ENCODE assay signal across 19 cellular contexts in genomic region chr5:151345808-151346478, GRCh38. TPM values are rescaled to one million over a fixed set of nuclear protein-coding genes. Genes with fewer than 3 reads are reported as not detected.
DNase-seq lines count a peak whose midpoint lies in the region; ATAC-seq and TF ChIP-seq lines count a peak whose summit lies in the region.
"Had no signal": no experiment of that assay in that cellular context is flagged by ENCODE, and none has a peak within 500 bp of the region (broad histone marks: within the 10 kb centered on the region; RNA-seq: fewer than 3 reads in every experiment).

No MANE protein-coding gene starts in this region.

- TF ChIP-seq CTCF in epithelial cell of proximal tubule (conservative IDR thresholded peaks at IDR 0.05; ENCODE audit: low read depth, low read length), result no peak

- no peak overlapping the region for H2BK120ac ChIP-seq in neuronal stem cell (ENCODE audit: low read depth, low read length)

- no peaks in the 10 kb centered on the region for H3K79me1 ChIP-seq in neuronal stem cell (ENCODE audit: low read depth, low read length)

- H3K27me3 ChIP-seq in neuronal stem cell (ENCODE audit: control insufficient read depth in 3 of 3, insufficient read depth in 3 of 3, low read depth in 1 of 3, low read length in 3 of 3), result peaks cover 0 to 47% (median 0%) of the 10 kb centered on the region in 3 experiments

- no peak overlapping the region for H2BK12ac ChIP-seq in neuronal stem cell (ENCODE audit: low read length)

- H3K4me3 ChIP-seq in epithelial cell of proximal tubule (ENCODE audit: low read depth, low read length), result peak overlapping the region; percentile 23
- H3K4me3 ChIP-seq in neuronal stem cell (ENCODE audit: low read length in 2 of 2), result no peak overlapping the region
- H3K4me3 ChIP-seq: mucosa of descending colon had no signal

- no peak overlapping the region for H4K91ac ChIP-seq in neuronal stem cell (ENCODE audit: low read depth, low read length, poor library complexity)

- no peak overlapping the region for H3K4ac ChIP-seq in neuronal stem cell (ENCODE audit: low read length)

- peaks cover 0 to 15% of the 10 kb centered on the region in 2 donors for H3K4me1 ChIP-seq in neuronal stem cell (ENCODE audit: control insufficient read depth in 2 of 2, insufficient read depth in 1 of 2, low read depth in 1 of 2, low read length in 2 of 2)

- H3K14ac ChIP-seq in neuronal stem cell (ENCODE audit: low read length), result no peak overlapping the region

- no CpG with 5 or more reads among the region's 8 CpGs for WGBS in neuronal stem cell (ENCODE audit: extremely low coverage in 2 of 2, insufficient read length in 2 of 2, insufficient replicate concordance in 1 of 2), 2 donors

- no peak overlapping the region for H2BK15ac ChIP-seq in neuronal stem cell (ENCODE audit: low read length)

- H4K8ac ChIP-seq in neuronal stem cell (ENCODE audit: low read depth, low read length), result no peak overlapping the region

- H3K23ac ChIP-seq in neuronal stem cell (ENCODE audit: low read depth, low read length, poor library complexity), result no peak overlapping the region

- H3K4me2 ChIP-seq in neuronal stem cell (ENCODE audit: insufficient read depth, low read length, poor library complexity, severe bottlenecking), result no peak overlapping the region

- DNase-seq in Daoy (ENCODE audit: low read depth) (peak; percentile 41), LHCN-M2 (ENCODE audit: low read depth) (peak; percentile 31), epithelial cell of proximal tubule (ENCODE audit: low read depth) (peak; percentile 57), neuronal stem cell (ENCODE audit: low spot score) (no peak), amygdala (lab: John Stamatoyannopoulos, UW) (no peak)
- DNase-seq in stimulated activated CD4-positive, alpha-beta T cell treated with anti-CD3 and anti-CD28 coated beads, Interleukin-1b, Interleukin-23, amount 100 ng/mL, for 48 hours, result no peak
- DNase-seq: activated naive CD4-positive, alpha-beta T cell treated with anti-CD3 and anti-CD28 coated beads, Interleukin-2, amount 50 U/mL, for 16 hours; GOT3; mucosa of descending colon; NCI-H2107; NCI-H82; stimulated activated CD4-positive, alpha-beta T cell treated with anti-CD3 and anti-CD28 coated beads, Interleukin-2, amount 100 ng/mL, for 24 hours had no signal

- peak overlapping the region; percentile 49 for H3K18ac ChIP-seq in neuronal stem cell (ENCODE audit: low read length)

- no peak overlapping the region for H2AFZ ChIP-seq in neuronal stem cell (ENCODE audit: low read length)

- H3K9me3 ChIP-seq in neuronal stem cell (replicated peaks in 1 of 2; ENCODE audit: control insufficient read depth in 2 of 2, insufficient read depth in 1 of 2, low read depth in 1 of 2, low read length in 2 of 2), result no peaks in the 10 kb centered on the region
- H3K9me3 ChIP-seq: mucosa of descending colon had no signal

- no peak overlapping the region for H3K27ac ChIP-seq in neuronal stem cell (replicated peaks; ENCODE audit: low read length)

- H3K36me3 ChIP-seq in neuronal stem cell (replicated peaks in 1 of 2; ENCODE audit: control insufficient read depth in 2 of 2, insufficient read depth in 2 of 2, low read length in 2 of 2), result no peaks in the 10 kb centered on the region

- no peak overlapping the region for H3K9ac ChIP-seq in neuronal stem cell (ENCODE audit: low read depth, low read length, poor library complexity)

- no peak for ATAC-seq in GM19035 (IDR thresholded peaks at IDR 0.05; ENCODE audit: unreplicated experiment)
- ATAC-seq in GM21390 (IDR thresholded peaks at IDR 0.05; ENCODE audit: unreplicated experiment), result no peak
- ATAC-seq: esophagus mucosa, mucosa of descending colon had no signal

- H2BK5ac ChIP-seq in neuronal stem cell (ENCODE audit: low read length), result no peak overlapping the region

- no peak overlapping the region for H2AK5ac ChIP-seq in neuronal stem cell (ENCODE audit: low read depth, low read length)

RNA-seq across cellular contexts. Expression of gene SLC36A2, which starts 1.4 kb away (rescaled TPM):
- total RNA-seq in Daoy (2014; rRNA removed; shearing (Covaris generic)), result not detected in 2 replicates
- not detected in 2 replicates for total RNA-seq in LHCN-M2 (2014; rRNA removed)
- not detected for polyA plus RNA-seq in LHCN-M2 (2012)
- total RNA-seq in epithelial cell of proximal tubule, result not detected in 2 replicates
- polyA plus RNA-seq in neuronal stem cell (2013, experiment 1 of 2), result not detected
- not detected for polyA plus RNA-seq in neuronal stem cell (2013, experiment 2 of 2)
- total RNA-seq: esophagus mucosa, mucosa of descending colon, posterior vena cava, urinary bladder, WTC11 had no signal
- polyA plus RNA-seq: BJ had no signal

RNA-seq across cellular contexts. Expression of gene SLC36A3, which starts 42.4 kb away (rescaled TPM):
- total RNA-seq in Daoy (2014; rRNA removed; shearing (Covaris generic)), result not detected in 2 replicates
- total RNA-seq in LHCN-M2 (2014; rRNA removed) (not detected in 2 replicates), epithelial cell of proximal tubule (not detected in 2 replicates)
- polyA plus RNA-seq in LHCN-M2 (2012), result not detected
- polyA plus RNA-seq in neuronal stem cell (2013, experiment 1 of 2), result not detected
- not detected for polyA plus RNA-seq in neuronal stem cell (2013, experiment 2 of 2)
- total RNA-seq: esophagus mucosa, mucosa of descending colon, posterior vena cava, urinary bladder, WTC11 had no signal
- polyA plus RNA-seq: BJ, urinary bladder had no signal

Comparison
In these comparisons a context has a peak if more than half of its experiments do, and no peak if none do; other contexts are left out.
1. DNase-seq: peak in Daoy (single experiment), LHCN-M2 (single experiment) and epithelial cell of proximal tubule (single experiment); none in neuronal stem cell (single experiment), amygdala (0 of 56) and stimulated activated CD4-positive, alpha-beta T cell treated with anti-CD3 and anti-CD28 coated beads, Interleukin-1b, Interleukin-23, amount 100 ng/mL, for 48 hours (single experiment).